Comparison of ENCODE assay signal across 22 cellular contexts in genomic region chr9:100296407-100296806, GRCh38.
"Had no signal": no experiment of that assay in that cellular context is flagged by ENCODE, and none has a peak within 500 bp of the region (broad histone marks: within the 10 kb centered on the region; RNA-seq: fewer than 3 reads in every experiment).

No MANE protein-coding gene starts in this region.

- H3K4me3 ChIP-seq: SJSA1, SK-N-MC had no signal

- H3K27ac ChIP-seq: SJSA1, SK-N-MC had no signal

- DNase-seq: KBM-7, MV-4-11, NCI-H1048, NCI-H1105 treated with DMSO at 0.1 percent for 48 hours, NCI-H1417 treated with DMSO at 0.1 percent for 48 hours, NCI-H187, NCI-H2029, NCI-H2081 treated with DMSO at 0.1 percent for 48 hours, NCI-H2171, NCI-H226, NCI-H446, NCI-H510A, NCI-H524 treated with DMSO at 0.1 percent for 48 hours, NCI-H69, NCI-H774, Right ventricle myocardium superior, RPMI8226, SIG-M5 had no signal

- H3K4me3 Mint-ChIP-seq: IgD-negative memory B cell had no signal

- FAIRE-seq: RCC 7860 had no signal

- H3K9me3 ChIP-seq: SJSA1 had no signal

- H3K27me3 Mint-ChIP-seq: IgD-negative memory B cell had no signal

- H3K27me3 ChIP-seq: SJSA1 had no signal

- H3K9me3 Mint-ChIP-seq: IgD-negative memory B cell had no signal

- H3K4me1 Mint-ChIP-seq: IgD-negative memory B cell had no signal
